In genomic region chr4:71680706-71681105, GRCh38 we compare ENCODE assay signal across 22 cellular contexts.
DNase-seq lines count a peak whose midpoint lies in the region; ATAC-seq and TF ChIP-seq lines count a peak whose summit lies in the region.
"Had no signal": no experiment of that assay in that cellular context is flagged by ENCODE, and none has a peak within 500 bp of the region (broad histone marks: within the 10 kb centered on the region; RNA-seq: fewer than 3 reads in every experiment).

No MANE protein-coding gene starts in this region.

- H3K79me2 ChIP-seq in GM23248 (ENCODE audit: insufficient read depth) = no peaks in the 10 kb centered on the region

- H3K4me2 ChIP-seq in GM23248 (ENCODE audit: unreplicated experiment) = no peak overlapping the region
- H3K4me2 ChIP-seq: SK-N-SH had no signal

- no peak overlapping the region for H3K9ac ChIP-seq in GM23248
- H3K9ac ChIP-seq: SK-N-SH had no signal

- in situ Hi-C loops in GM23248 (cut with MboI) = no loop called here

- H3K9me2 ChIP-seq in GM23248 (ENCODE audit: insufficient read depth) = no peaks in the 10 kb centered on the region
- H3K9me2 ChIP-seq: SK-N-SH had no signal

- ATAC-seq in GM18873 (IDR thresholded peaks at IDR 0.05; ENCODE audit: low FRiP score, unreplicated experiment) = no peak
- no peak for ATAC-seq in SK-N-SH treated with all-trans-retinoic acid at 6 μM for 48 hours

- TF ChIP-seq CTCF in fibroblast of pulmonary artery (IDR thresholded peaks at IDR 0.05; ENCODE audit: low read length, missing control alignments) = no peak

- H3K4me3 ChIP-seq in GM23248 = no peak overlapping the region
- no peak overlapping the region for H3K4me3 ChIP-seq in fibroblast of pulmonary artery (replicated peaks; ENCODE audit: low read depth, low read length)
- H3K4me3 ChIP-seq: HAP-1, MG63 had no signal

- H3K9me3 ChIP-seq in GM23248 (ENCODE audit: low read depth) = no peaks in the 10 kb centered on the region
- H3K9me3 ChIP-seq: HAP-1, MG63, SK-N-SH had no signal

- H2AFZ ChIP-seq in GM23248 = no peak overlapping the region

- H4K20me1 ChIP-seq in GM23248 (ENCODE audit: insufficient read depth) = no peaks in the 10 kb centered on the region

- H3K27me3 ChIP-seq in GM23248 (replicated peaks; ENCODE audit: insufficient read depth) = peaks cover 6% of the 10 kb centered on the region
- H3K27me3 ChIP-seq: MG63 had no signal

- H3F3A ChIP-seq in GM23248 (ENCODE audit: insufficient read depth) = no peaks in the 10 kb centered on the region

- WGBS in GM23248 (ENCODE audit: low coverage in 1 of 2, low lambda C conversion rate in 2 of 2, missing lambda C conversion rate in 2 of 2), 2 experiments = 0 to 3% methylated on average over 1 of the region's 1 CpG

- no peaks in the 10 kb centered on the region for H3K4me1 ChIP-seq in GM23248 (ENCODE audit: insufficient read depth)
- H3K4me1 ChIP-seq: HAP-1 had no signal

- H3K27ac ChIP-seq in GM23248 = no peak overlapping the region
- H3K27ac ChIP-seq: HL-60 had no signal

- DNase-seq in GM23248 (peak; percentile 18), amniotic epithelial cell (ENCODE audit: low read depth) (peak; percentile 8), fibroblast of pulmonary artery (ENCODE audit: low read depth) (peak; percentile 7), NCI-H1092 treated with DMSO at 0.1 percent for 48 hours (lab: John Stamatoyannopoulos, UW) (no peak), HCEC 1CT (no peak)
- DNase-seq: ACHN; CD4-positive, CD25-positive, alpha-beta regulatory T cell; COR-L47; Karpas-422; MG63; NCI-H1048; NCI-H1436 treated with DMSO at 0.1 percent for 48 hours; NCI-H2029; NCI-H345; NCI-H524 treated with DMSO at 0.1 percent for 48 hours; RPMI8226; SHP77 treated with DMSO at 0.1 percent for 48 hours; SK-N-SH had no signal

- H3K36me3 ChIP-seq in GM23248 (ENCODE audit: low read depth) = no peaks in the 10 kb centered on the region
- H3K36me3 ChIP-seq: HAP-1, MG63 had no signal

TF ChIP-seq in SK-N-SH treated with all-trans-retinoic acid at 6 μM for 48 hours, 23 proteins besides CTCF, POLR2A, EP300 and RAD21:
- TF ChIP-seq ESRRG (CRISPR knock-in tag; IDR thresholded peaks at IDR 0.05) (no peak), TOX (CRISPR knock-in tag; IDR thresholded peaks at IDR 0.05; ENCODE audit: borderline replicate concordance) (no peak), ZNF565 (CRISPR knock-in tag; conservative IDR thresholded peaks at IDR 0.05; ENCODE audit: low read depth) (no peak), ISL1 (CRISPR knock-in tag; IDR thresholded peaks at IDR 0.05) (no peak), ARNTL (CRISPR knock-in tag; IDR thresholded peaks at IDR 0.05; ENCODE audit: borderline replicate concordance, low read depth) (no peak), ZC3H10 (CRISPR knock-in tag; IDR thresholded peaks at IDR 0.05) (no peak)
- TF ChIP-seq, protein P1, sequence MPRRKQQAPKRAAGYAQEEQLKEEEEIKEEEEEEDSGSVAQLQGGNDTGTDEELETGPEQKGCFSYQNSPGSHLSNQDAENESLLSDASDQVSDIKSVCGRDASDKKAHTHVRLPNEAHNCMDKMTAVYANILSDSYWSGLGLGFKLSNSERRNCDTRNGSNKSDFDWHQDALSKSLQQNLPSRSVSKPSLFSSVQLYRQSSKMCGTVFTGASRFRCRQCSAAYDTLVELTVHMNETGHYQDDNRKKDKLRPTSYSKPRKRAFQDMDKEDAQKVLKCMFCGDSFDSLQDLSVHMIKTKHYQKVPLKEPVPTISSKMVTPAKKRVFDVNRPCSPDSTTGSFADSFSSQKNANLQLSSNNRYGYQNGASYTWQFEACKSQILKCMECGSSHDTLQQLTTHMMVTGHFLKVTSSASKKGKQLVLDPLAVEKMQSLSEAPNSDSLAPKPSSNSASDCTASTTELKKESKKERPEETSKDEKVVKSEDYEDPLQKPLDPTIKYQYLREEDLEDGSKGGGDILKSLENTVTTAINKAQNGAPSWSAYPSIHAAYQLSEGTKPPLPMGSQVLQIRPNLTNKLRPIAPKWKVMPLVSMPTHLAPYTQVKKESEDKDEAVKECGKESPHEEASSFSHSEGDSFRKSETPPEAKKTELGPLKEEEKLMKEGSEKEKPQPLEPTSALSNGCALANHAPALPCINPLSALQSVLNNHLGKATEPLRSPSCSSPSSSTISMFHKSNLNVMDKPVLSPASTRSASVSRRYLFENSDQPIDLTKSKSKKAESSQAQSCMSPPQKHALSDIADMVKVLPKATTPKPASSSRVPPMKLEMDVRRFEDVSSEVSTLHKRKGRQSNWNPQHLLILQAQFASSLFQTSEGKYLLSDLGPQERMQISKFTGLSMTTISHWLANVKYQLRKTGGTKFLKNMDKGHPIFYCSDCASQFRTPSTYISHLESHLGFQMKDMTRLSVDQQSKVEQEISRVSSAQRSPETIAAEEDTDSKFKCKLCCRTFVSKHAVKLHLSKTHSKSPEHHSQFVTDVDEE (CRISPR knock-in tag; IDR thresholded peaks at IDR 0.05) = no peak
TF ChIP-seq in SK-N-SH treated with all-trans-retinoic acid at 6 μM for 48 hours: peak in this region for 0.

Comparison
In these comparisons a context has a peak if more than half of its experiments do, and no peak if none do; other contexts are left out.
1. DNase-seq: peak in GM23248 (single experiment), amniotic epithelial cell (single experiment) and fibroblast of pulmonary artery (single experiment); none in NCI-H1092 treated with DMSO at 0.1 percent for 48 hours (single experiment) and HCEC 1CT (single experiment).